In genomic region chr5:102749416-102750021, GRCh38 we compare ENCODE assay signal across 1 cellular context.
TF ChIP-seq lines count a peak whose summit lies in the region.

No MANE protein-coding gene starts in this region.

TF ChIP-seq in endothelial cell of umbilical vein, 7 proteins besides CTCF, POLR2A, EP300 and RAD21:
- TF ChIP-seq POLR2AphosphoS5 (IDR thresholded peaks at IDR 0.05; ENCODE audit: insufficient read depth, low read depth, low read length) = no peak
- no peak for TF ChIP-seq EZH2 (IDR thresholded peaks at IDR 0.05; ENCODE audit: borderline replicate concordance, low read depth, low read length, severe bottlenecking)
